24 cellular contexts compared by ENCODE assay signal in the genomic region with DNA sequence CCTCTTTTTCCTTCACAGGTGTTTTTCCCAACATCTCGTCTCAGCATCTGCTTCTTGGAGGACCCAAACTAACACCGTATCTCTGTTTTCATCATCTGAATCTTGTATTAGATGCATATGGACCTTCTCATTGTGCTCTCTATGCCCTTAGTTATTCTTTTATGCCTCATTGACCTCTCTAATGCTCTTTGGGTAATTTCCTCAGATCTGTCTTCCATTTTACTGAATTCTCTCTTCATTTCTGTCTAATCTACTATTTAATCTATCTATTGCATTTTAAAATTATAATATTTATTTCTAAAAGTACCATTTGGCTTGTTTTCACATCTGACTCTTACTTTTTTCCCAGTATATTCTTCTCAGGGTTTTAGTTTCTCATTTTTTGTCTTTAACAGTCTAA.
"Had no signal": no experiment of that assay in that cellular context is flagged by ENCODE, and none has a peak within 500 bp of the region (broad histone marks: within the 10 kb centered on the region; RNA-seq: fewer than 3 reads in every experiment).

No MANE protein-coding gene starts in this region.

- H3K4me1 ChIP-seq: esophagus squamous epithelium, stomach, testis, upper lobe of left lung had no signal

- DNase-seq: activated CD4-positive, alpha-beta T cell treated with anti-CD3 and anti-CD28 coated beads, Interleukin-2, amount 50 U/mL, for 1 hour; activated CD4-positive, CD25-positive, alpha-beta regulatory T cell; activated gamma-delta T cell; activated T-cell treated with anti-CD3 and anti-CD28 coated beads for 4 hours; amygdala; body of pancreas; central memory CD4-positive, alpha-beta T cell; cortex of kidney; effector CD4-positive, alpha-beta T cell; esophagus squamous epithelium; glutamatergic neuron; hypothalamus; mesendoderm; right lobe of liver; stimulated activated CD4-positive, alpha-beta T cell treated with anti-CD3 and anti-CD28 coated beads, Interleukin-4, amount 100 ng/mL, for 4 hours; stimulated activated CD8-positive, alpha-beta memory T cell treated with anti-CD3 and anti-CD28 coated beads, Interleukin-4, amount 100 ng/mL, for 48 hours; stomach; SW 1271; testis; upper lobe of left lung had no signal

- H3K27ac ChIP-seq: body of pancreas, esophagus squamous epithelium, neural progenitor cell, right lobe of liver, stomach, testis, upper lobe of left lung had no signal

- H3K36me3 ChIP-seq: esophagus squamous epithelium, neural progenitor cell, right lobe of liver, upper lobe of left lung had no signal

- H3K27ac Mint-ChIP-seq: neural progenitor cell; T-helper 2 cell treated with Interferon-gamma antibody and Interleukin-4, amounts not matched to agents 5 μg/mL and 100 μg/mL, for 36 hours had no signal

- H3K4me2 ChIP-seq: neural progenitor cell, smooth muscle cell had no signal

- H3K9me3 ChIP-seq: body of pancreas, esophagus squamous epithelium, right lobe of liver, testis had no signal

- H3K4me3 Mint-ChIP-seq: neural progenitor cell; T-helper 2 cell treated with Interferon-gamma antibody and Interleukin-4, amounts not matched to agents 5 μg/mL and 100 μg/mL, for 36 hours had no signal

- H3K27me3 ChIP-seq: body of pancreas, esophagus squamous epithelium, neural progenitor cell, right lobe of liver, stomach, testis, upper lobe of left lung had no signal

- FAIRE-seq: endothelial cell of umbilical vein had no signal

- ATAC-seq: body of pancreas, right lobe of liver had no signal

- H3K4me3 ChIP-seq: body of pancreas, esophagus squamous epithelium, neural progenitor cell, right lobe of liver, smooth muscle cell, stomach, testis, upper lobe of left lung had no signal
